Comparison of ENCODE assay signal across 12 cellular contexts in the genomic region with DNA sequence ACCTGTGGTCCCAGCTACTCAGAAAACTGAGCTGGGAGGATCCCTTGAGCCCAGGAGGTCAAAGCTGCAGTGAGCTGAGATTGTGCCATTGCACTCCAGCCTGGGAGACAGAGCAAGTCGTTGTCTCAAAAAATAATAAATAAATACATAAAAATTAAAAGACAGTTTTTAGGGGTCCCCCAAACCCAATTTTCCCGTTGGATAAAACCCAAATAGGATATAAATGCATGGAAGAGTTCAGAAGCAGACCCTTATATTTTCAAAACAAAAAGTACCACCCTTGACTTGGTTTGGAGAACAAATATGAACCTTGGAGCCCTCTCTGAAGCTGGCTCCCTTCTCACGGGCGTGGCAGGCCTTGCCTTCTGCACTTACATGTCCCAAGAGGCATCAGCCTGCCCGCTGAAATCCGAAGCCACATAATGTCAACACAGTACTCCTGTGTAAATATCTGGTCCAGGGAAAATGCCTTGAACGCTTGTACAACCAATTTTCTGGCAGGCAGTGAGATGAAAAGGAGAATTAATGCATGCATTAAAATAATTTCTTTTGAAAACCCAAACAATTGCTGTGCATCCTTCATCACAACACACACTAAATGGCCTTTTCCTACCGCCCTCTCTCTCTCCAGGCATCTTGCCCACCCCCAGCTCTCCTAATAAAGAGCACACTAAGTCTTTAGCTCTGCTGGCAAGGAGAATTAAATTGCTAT. TPM values are rescaled to one million over a fixed set of nuclear protein-coding genes. Genes with fewer than 3 reads are reported as not detected.
DNase-seq lines count a peak whose midpoint lies in the region; ATAC-seq and TF ChIP-seq lines count a peak whose summit lies in the region.
"Had no signal": no experiment of that assay in that cellular context is flagged by ENCODE, and none has a peak within 500 bp of the region (broad histone marks: within the 10 kb centered on the region; RNA-seq: fewer than 3 reads in every experiment).

No MANE protein-coding gene starts in this region.

- no peak for TF ChIP-seq CTCF in body of pancreas (IDR thresholded peaks at IDR 0.05)
- TF ChIP-seq CTCF in ovary (IDR thresholded peaks at IDR 0.05) = no peak

- no peak overlapping the region for H3K27ac ChIP-seq in body of pancreas
- peak overlapping the region in 1 of 2 donors; percentile 42 for H3K27ac ChIP-seq in ovary
- H3K27ac ChIP-seq: KMS-11 had no signal

- peak; percentile 65 for DNase-seq in DMS79 treated with DMSO at 0.1 percent for 48 hours (lab: John Stamatoyannopoulos, UW)
- DNase-seq in NCI-H187 (lab: John Stamatoyannopoulos, UW) = peak; percentile 16 to 58
- DNase-seq in body of pancreas = peak in 3 of 4 donors; percentile 3 to 21 (median 19)
- peak; percentile 54 to 68 (median 62) for DNase-seq in ovary
- DNase-seq in activated T-cell treated with anti-CD3 and anti-CD28 coated beads, Interleukin-2, amount 50 U/mL, for 24 hours = no peak
- DNase-seq in NCI-H1048 (lab: John Stamatoyannopoulos, UW) = no peak
- no peak for DNase-seq in OCI-M2 (lab: John Stamatoyannopoulos, UW; ENCODE audit: unreplicated experiment)
- DNase-seq in activated T-cell treated with anti-CD3 and anti-CD28 coated beads for 4 hours = no peak
- DNase-seq: activated T-cell treated with anti-CD3 and anti-CD28 coated beads, Interleukin-2, amount 50 U/mL, for 4 hours; EL had no signal

- ATAC-seq in body of pancreas = no peak
- ATAC-seq: activated T-cell treated with anti-CD3 and anti-CD28 coated beads, Interleukin-2, amount 50 U/mL, for 4 hours; stimulated activated effector memory CD8-positive, alpha-beta T cell treated with anti-CD3 and anti-CD28 coated beads, Interleukin-12 subunit alpha, Interleukin-12 subunit beta, amount 100 ng/mL, for 72 hours had no signal

- TF ChIP-seq POLR2A in body of pancreas (IDR thresholded peaks at IDR 0.05) (no peak), ovary (IDR thresholded peaks at IDR 0.05) (no peak)

- H3K4me1 ChIP-seq in body of pancreas (peaks cover 11% of the 10 kb centered on the region), ovary (ENCODE audit: insufficient read depth) (peaks cover 21% of the 10 kb centered on the region)

- no peak overlapping the region for H3K4me3 Mint-ChIP-seq in activated T-cell treated with anti-CD3 and anti-CD28 coated beads, Interleukin-2, amount 50 U/mL, for 24 hours
- H3K4me3 Mint-ChIP-seq: activated T-cell treated with anti-CD3 and anti-CD28 coated beads, Interleukin-2, amount 50 U/mL, for 4 hours; stimulated activated effector memory CD8-positive, alpha-beta T cell treated with anti-CD3 and anti-CD28 coated beads, Interleukin-12 subunit alpha, Interleukin-12 subunit beta, amount 100 ng/mL, for 72 hours had no signal

- H3K27me3 ChIP-seq in body of pancreas (no peaks in the 10 kb centered on the region), ovary (no peaks in the 10 kb centered on the region)

- H3K9me3 ChIP-seq in body of pancreas (no peaks in the 10 kb centered on the region), ovary (no peaks in the 10 kb centered on the region)

- H3K4me3 ChIP-seq in body of pancreas (no peak overlapping the region), ovary (no peak overlapping the region)

- H3K36me3 ChIP-seq in body of pancreas (replicated peaks in 1 of 2; ENCODE audit: insufficient read depth in 1 of 2, low read depth in 2 of 2) = no peaks in the 10 kb centered on the region
- no peaks in the 10 kb centered on the region for H3K36me3 ChIP-seq in ovary

- intact Hi-C loops in body of pancreas (cut with DNase I) = no loop called here
- intact Hi-C loops in ovary (cut with DNase I) = no loop called here

- H3K27me3 Mint-ChIP-seq in activated T-cell treated with anti-CD3 and anti-CD28 coated beads, Interleukin-2, amount 50 U/mL, for 24 hours = peaks cover 8% of the 10 kb centered on the region

- no peaks in the 10 kb centered on the region for H3K4me1 Mint-ChIP-seq in activated T-cell treated with anti-CD3 and anti-CD28 coated beads, Interleukin-2, amount 50 U/mL, for 24 hours (ENCODE audit: low read depth)
- H3K4me1 Mint-ChIP-seq: stimulated activated effector memory CD8-positive, alpha-beta T cell treated with anti-CD3 and anti-CD28 coated beads, Interleukin-12 subunit alpha, Interleukin-12 subunit beta, amount 100 ng/mL, for 72 hours had no signal

- no peak overlapping the region for H3K27ac Mint-ChIP-seq in activated T-cell treated with anti-CD3 and anti-CD28 coated beads, Interleukin-2, amount 50 U/mL, for 24 hours
- H3K27ac Mint-ChIP-seq: stimulated activated effector memory CD8-positive, alpha-beta T cell treated with anti-CD3 and anti-CD28 coated beads, Interleukin-12 subunit alpha, Interleukin-12 subunit beta, amount 100 ng/mL, for 72 hours had no signal

- TF ChIP-seq EP300 in ovary (IDR thresholded peaks at IDR 0.05) = no peak

- no peaks in the 10 kb centered on the region for H3K9me3 Mint-ChIP-seq in activated T-cell treated with anti-CD3 and anti-CD28 coated beads, Interleukin-2, amount 50 U/mL, for 24 hours
- H3K9me3 Mint-ChIP-seq: activated T-cell treated with anti-CD3 and anti-CD28 coated beads, Interleukin-2, amount 50 U/mL, for 4 hours; stimulated activated effector memory CD8-positive, alpha-beta T cell treated with anti-CD3 and anti-CD28 coated beads, Interleukin-12 subunit alpha, Interleukin-12 subunit beta, amount 100 ng/mL, for 72 hours had no signal

- no peaks in the 10 kb centered on the region for H3K36me3 Mint-ChIP-seq in activated T-cell treated with anti-CD3 and anti-CD28 coated beads, Interleukin-2, amount 50 U/mL, for 24 hours (ENCODE audit: low read depth)
- H3K36me3 Mint-ChIP-seq: stimulated activated effector memory CD8-positive, alpha-beta T cell treated with anti-CD3 and anti-CD28 coated beads, Interleukin-12 subunit alpha, Interleukin-12 subunit beta, amount 100 ng/mL, for 72 hours had no signal

- 52 to 58% methylated on average over 8 of the region's 8 CpGs for WGBS in body of pancreas, 2 donors
- 9 to 12% (median 10%) methylated on average over 8 of the region's 8 CpGs for WGBS in ovary, 3 donors

RNA-seq across cellular contexts. Expression of a gene that starts 46.4 kb away (rescaled TPM):
- total RNA-seq in body of pancreas = 10 to 100 TPM; 36.1 to 48.5 TPM
- total RNA-seq in ovary = 10 to 100 TPM; 43.1 to 92.3 (median 67.1) TPM
- polyA plus RNA-seq in ovary = 10 to 100 TPM; 31.8 to 76.1 TPM

Comparison
In these comparisons a context has a peak if more than half of its experiments do, and no peak if none do; other contexts are left out.
1. DNase-seq: peak in DMS79 treated with DMSO at 0.1 percent for 48 hours (single experiment), NCI-H187 (2 of 2), body of pancreas (3 of 4) and ovary (5 of 5); none in activated T-cell treated with anti-CD3 and anti-CD28 coated beads, Interleukin-2, amount 50 U/mL, for 24 hours (single experiment), NCI-H1048 (single experiment), OCI-M2 (single experiment) and activated T-cell treated with anti-CD3 and anti-CD28 coated beads for 4 hours (single experiment).